8 cellular contexts compared by ENCODE assay signal in genomic region chr12:124568431-124569374, GRCh38. TPM values are rescaled to one million over a fixed set of nuclear protein-coding genes. Genes with fewer than 3 reads are reported as not detected.
DNase-seq lines count a peak whose midpoint lies in the region; ATAC-seq and TF ChIP-seq lines count a peak whose summit lies in the region.

No MANE protein-coding gene starts in this region.

- no peaks in the 10 kb centered on the region for H3K27me3 ChIP-seq in dorsolateral prefrontal cortex
- H3K27me3 ChIP-seq in right lobe of liver = no peaks in the 10 kb centered on the region

- H3K4me1 ChIP-seq in right lobe of liver = peaks cover 0 to 23% (median 5%) of the 10 kb centered on the region in 4 donors

- H3K4me3 ChIP-seq in dorsolateral prefrontal cortex (peak overlapping the region in 17 of 59 donors; percentile 45 to 97 (median 68)), right lobe of liver (no peak overlapping the region)

- peak overlapping the region in 56 of 59 donors; percentile 9 to 94 (median 86) for H3K27ac ChIP-seq in dorsolateral prefrontal cortex
- H3K27ac ChIP-seq in right lobe of liver = peak overlapping the region in 2 of 3 donors; percentile 44 to 71

- H3K27me3 Mint-ChIP-seq in stimulated activated naive CD8-positive, alpha-beta T cell treated with anti-CD3 and anti-CD28 coated beads, Interleukin-15, amount 100 ng/mL, for 72 hours = no peaks in the 10 kb centered on the region

- H3K9me3 Mint-ChIP-seq in stimulated activated naive CD8-positive, alpha-beta T cell treated with anti-CD3 and anti-CD28 coated beads, Interleukin-15, amount 100 ng/mL, for 72 hours = no peaks in the 10 kb centered on the region

- TF ChIP-seq CTCF in dorsolateral prefrontal cortex (IDR thresholded peaks at IDR 0.05 in 54 of 56, conservative IDR thresholded peaks at IDR 0.05 in 2 of 56; ENCODE audit: low read depth in 1 of 56, partially characterized antibody in 56 of 56) (peak in 39 of 56 donors; percentile 16 to 57 (median 36)), right lobe of liver (IDR thresholded peaks at IDR 0.05) (peak; percentile 9 to 38 (median 33))

- no peak for TF ChIP-seq POLR2A in right lobe of liver (IDR thresholded peaks at IDR 0.05)

- H3K9me3 ChIP-seq in right lobe of liver = no peaks in the 10 kb centered on the region

- H3K36me3 ChIP-seq in right lobe of liver = no peaks in the 10 kb centered on the region

- intact Hi-C loops in dorsolateral prefrontal cortex (cut with DNase I) = loop anchor here (2.0 to 10.0 kb wide), 5 partner anchors 84 to 198 kb away; no protein-coding TSS in a partner anchor
- intact Hi-C loops in right lobe of liver (cut with DNase I) = loop anchor here in 1 of 2 donors (10.0 kb wide), 1 partner anchor 196 kb away; no protein-coding TSS in a partner anchor

- peak; percentile 47 for DNase-seq in activated CD4-positive, alpha-beta T cell treated with anti-CD3 and anti-CD28 coated beads for 48 hours
- no peak for DNase-seq in activated CD4-positive, alpha-beta T cell treated with anti-CD3 and anti-CD28 coated beads, Interleukin-2, amount 50 U/mL, for 1 hour
- peak; percentile 52 for DNase-seq in HT-29 (ENCODE audit: low spot score)
- peak; percentile 94 for DNase-seq in SIG-M5 treated with dmso at 0.1 percent for 504 hours (lab: John Stamatoyannopoulos, UW; ENCODE audit: unreplicated experiment)
- peak in 7 of 10 donors; percentile 36 to 74 (median 61) for DNase-seq in dorsolateral prefrontal cortex
- DNase-seq in right lobe of liver = peak; percentile 59 to 71 (median 61)
- peak in 1 of 2 donors; percentile 30 for DNase-seq in stimulated activated naive CD8-positive, alpha-beta T cell treated with anti-CD3 and anti-CD28 coated beads, Interleukin-15, amount 100 ng/mL, for 72 hours

- peak; percentile 37 to 52 (median 48) for ATAC-seq in right lobe of liver
- peak; percentile 2 for ATAC-seq in stimulated activated naive CD8-positive, alpha-beta T cell treated with anti-CD3 and anti-CD28 coated beads, Interleukin-15, amount 100 ng/mL, for 72 hours
- no peak for ATAC-seq in HG03108 (IDR thresholded peaks at IDR 0.05; ENCODE audit: unreplicated experiment)

- H3K4me1 Mint-ChIP-seq in stimulated activated naive CD8-positive, alpha-beta T cell treated with anti-CD3 and anti-CD28 coated beads, Interleukin-15, amount 100 ng/mL, for 72 hours = peaks cover 46% of the 10 kb centered on the region

- H3K4me3 Mint-ChIP-seq in stimulated activated naive CD8-positive, alpha-beta T cell treated with anti-CD3 and anti-CD28 coated beads, Interleukin-15, amount 100 ng/mL, for 72 hours = peak overlapping the region; percentile 84 to 91

- H3K27ac Mint-ChIP-seq in stimulated activated naive CD8-positive, alpha-beta T cell treated with anti-CD3 and anti-CD28 coated beads, Interleukin-15, amount 100 ng/mL, for 72 hours = no peak overlapping the region

- 39% methylated on average over 8 of the region's 28 CpGs for WGBS in right lobe of liver (ENCODE audit: insufficient coverage, low coverage, low lambda C conversion rate, missing lambda C conversion rate)

RNA-seq across cellular contexts. Expression of gene NCOR2, which starts 1.3 kb away (rescaled TPM):
- 93.6 and 114 TPM in 2 replicates for total RNA-seq in HT-29 (2014; rRNA removed; shearing (Covaris generic))
- total RNA-seq in dorsolateral prefrontal cortex (100 to 1,000 TPM; 202 to 379 (median 273) TPM), right lobe of liver (10 to 100 TPM; 38.1 to 87.5 (median 45.0) TPM)
